Comparison of ENCODE assay signal across 22 cellular contexts in the genomic region with DNA sequence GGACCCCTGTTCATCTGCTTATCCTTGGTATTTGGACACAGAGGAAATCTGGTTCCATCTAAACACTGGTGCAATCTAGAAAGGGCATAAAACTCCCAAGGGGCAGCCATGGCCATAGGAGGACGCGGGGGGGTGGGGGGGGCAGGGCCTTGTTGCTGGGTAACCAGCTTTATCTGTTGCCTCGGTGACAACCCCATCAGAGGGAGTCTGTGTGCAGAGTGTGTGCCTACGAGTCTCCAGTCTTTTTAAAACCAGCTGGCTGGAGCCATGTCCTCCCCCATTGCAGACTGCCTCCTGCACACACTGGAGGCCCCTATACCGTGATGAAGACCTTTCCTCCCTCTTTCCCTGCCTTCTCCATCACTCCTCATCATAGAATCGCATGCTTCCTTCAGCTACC. TPM values are rescaled to one million over a fixed set of nuclear protein-coding genes. Genes with fewer than 3 reads are reported as not detected.
DNase-seq lines count a peak whose midpoint lies in the region; ATAC-seq and TF ChIP-seq lines count a peak whose summit lies in the region.
"Had no signal": no experiment of that assay in that cellular context is flagged by ENCODE, and none has a peak within 500 bp of the region (broad histone marks: within the 10 kb centered on the region; RNA-seq: fewer than 3 reads in every experiment).

No MANE protein-coding gene starts in this region.

- H3F3A ChIP-seq in SK-N-SH (replicated peaks; ENCODE audit: insufficient read depth) = peaks cover 7% of the 10 kb centered on the region

- no peak for TF ChIP-seq EP300 in SK-N-SH (IDR thresholded peaks at IDR 0.05; ENCODE audit: borderline replicate concordance in 1 of 2, low read depth in 1 of 2, low read length in 1 of 2)

- no peak overlapping the region for H3K4me3 ChIP-seq in SK-N-SH (ENCODE audit: low read depth in 2 of 2, low read length in 1 of 2)
- H3K4me3 ChIP-seq: ascending aorta, smooth muscle cell, uterus had no signal

- no peak for TF ChIP-seq CTCF in SK-N-SH (IDR thresholded peaks at IDR 0.05)

- CTCF ChIA-PET in SK-N-SH (lab: Yijun Ruan, JAX) = interaction anchor here (0.6 to 11.6 kb wide), 10 partner anchors 13 to 852 kb away, joined by 3 to 464 read pairs (median 14); no protein-coding TSS in a partner anchor

- no peaks in the 10 kb centered on the region for H3K27me3 ChIP-seq in SK-N-SH (ENCODE audit: insufficient read depth)
- H3K27me3 ChIP-seq: ascending aorta, uterus had no signal

- no peaks in the 10 kb centered on the region for H3K9me2 ChIP-seq in SK-N-SH

- no peak for TF ChIP-seq RAD21 in SK-N-SH (IDR thresholded peaks at IDR 0.05; ENCODE audit: low read length)

- POLR2A ChIA-PET in SK-N-SH (lab: Yijun Ruan, JAX) = no interaction called here

- WGBS in SK-N-SH (ENCODE audit: low lambda C conversion rate) = 53% methylated on average over 4 of the region's 6 CpGs

- no peak for DNase-seq in SK-N-SH
- peak; percentile 30 for DNase-seq in RPMI7951 (ENCODE audit: low read depth)
- peak; percentile 37 for DNase-seq in hepatic stellate cell (ENCODE audit: low spot score)
- DNase-seq in COR-L47 (lab: John Stamatoyannopoulos, UW) = no peak
- no peak for DNase-seq in NCI-H526 treated with DMSO at 0.1 percent for 48 hours (lab: John Stamatoyannopoulos, UW)
- DNase-seq: activated CD4-positive, alpha-beta T cell treated with anti-CD3 and anti-CD28 coated beads, Interleukin-2, amount 10 ng/mL, durations not matched to agents 24 days and 14 days; kidney glomerular epithelial cell; mammary epithelial cell; NCI-H1092 treated with DMSO at 0.1 percent for 48 hours; NCI-H510A had no signal

- ATAC-seq in SK-N-SH treated with all-trans-retinoic acid at 6 μM for 48 hours (no peak), HG03520 (IDR thresholded peaks at IDR 0.05; ENCODE audit: unreplicated experiment) (no peak)
- ATAC-seq: activated naive CD4-positive, alpha-beta T cell treated with anti-CD3 and anti-CD28 coated beads, Interleukin-2, amount 50 U/mL, for 72 hours had no signal

- no peaks in the 10 kb centered on the region for H4K20me1 ChIP-seq in SK-N-SH (ENCODE audit: insufficient read depth)

- H3K79me2 ChIP-seq in SK-N-SH (ENCODE audit: insufficient read depth) = no peaks in the 10 kb centered on the region

- H3K9ac ChIP-seq in SK-N-SH = no peak overlapping the region

- peak overlapping the region; percentile 64; the same call in 1 of the 2 replicates for H3K4me2 ChIP-seq in SK-N-SH
- H3K4me2 ChIP-seq: smooth muscle cell had no signal

- H3K4me1 ChIP-seq in SK-N-SH (ENCODE audit: control insufficient read depth in 1 of 2, insufficient read depth in 2 of 2, low read depth in 1 of 2, low read length in 1 of 2) = peaks cover 4 to 5% of the 10 kb centered on the region in 2 experiments; a peak in 3 of 4 replicates

- H3K36me3 ChIP-seq in SK-N-SH (replicated peaks in 1 of 2; ENCODE audit: control insufficient read depth in 1 of 2, insufficient read depth in 2 of 2, low read length in 1 of 2) = no peaks in the 10 kb centered on the region
- H3K36me3 ChIP-seq: ascending aorta, uterus had no signal

- H3K9me3 ChIP-seq in SK-N-SH = no peaks in the 10 kb centered on the region
- H3K9me3 ChIP-seq: ascending aorta, uterus had no signal

- 0 out of 4 replicates have a peak overlapping the region, but pooled peaks of 1 of the 2 experiments have one; percentile 30 for H3K27ac ChIP-seq in SK-N-SH (ENCODE audit: low read depth in 2 of 2, low read length in 1 of 2)
- peak overlapping the region; percentile 6 for H3K27ac ChIP-seq in temporal lobe (ENCODE audit: low read depth, low read length)
- H3K27ac ChIP-seq: ascending aorta, C4-2B, epithelial cell of prostate, uterus had no signal

- H2AFZ ChIP-seq in SK-N-SH (ENCODE audit: low read depth) = peak overlapping the region; percentile 54; the same call in 1 of the 2 replicates

TF ChIP-seq in SK-N-SH, 30 proteins besides CTCF, POLR2A, EP300 and RAD21:
- TF ChIP-seq, protein P1, sequence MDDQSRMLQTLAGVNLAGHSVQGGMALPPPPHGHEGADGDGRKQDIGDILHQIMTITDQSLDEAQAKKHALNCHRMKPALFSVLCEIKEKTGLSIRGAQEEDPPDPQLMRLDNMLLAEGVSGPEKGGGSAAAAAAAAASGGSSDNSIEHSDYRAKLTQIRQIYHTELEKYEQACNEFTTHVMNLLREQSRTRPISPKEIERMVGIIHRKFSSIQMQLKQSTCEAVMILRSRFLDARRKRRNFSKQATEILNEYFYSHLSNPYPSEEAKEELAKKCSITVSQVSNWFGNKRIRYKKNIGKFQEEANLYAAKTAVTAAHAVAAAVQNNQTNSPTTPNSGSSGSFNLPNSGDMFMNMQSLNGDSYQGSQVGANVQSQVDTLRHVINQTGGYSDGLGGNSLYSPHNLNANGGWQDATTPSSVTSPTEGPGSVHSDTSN (IDR thresholded peaks at IDR 0.05) = no peak
- TF ChIP-seq GATA2 (CRISPR knock-in tag; IDR thresholded peaks at IDR 0.05) (no peak), USF2 (IDR thresholded peaks at IDR 0.05; ENCODE audit: borderline replicate concordance, low read depth, low read length) (no peak), FOXM1 (IDR thresholded peaks at IDR 0.05; ENCODE audit: low read depth) (no peak), RCOR1 (IDR thresholded peaks at IDR 0.05; ENCODE audit: low read length) (no peak)

TF ChIP-seq in SK-N-SH treated with all-trans-retinoic acid at 6 μM for 48 hours, 23 proteins besides CTCF, POLR2A, EP300 and RAD21:
- no peak for TF ChIP-seq ZC3H10 (CRISPR knock-in tag; IDR thresholded peaks at IDR 0.05)
- no peak for TF ChIP-seq ZNF8 (CRISPR knock-in tag; IDR thresholded peaks at IDR 0.05)
- TF ChIP-seq ISL1 (CRISPR knock-in tag; IDR thresholded peaks at IDR 0.05) = no peak
- TF ChIP-seq, protein P2, sequence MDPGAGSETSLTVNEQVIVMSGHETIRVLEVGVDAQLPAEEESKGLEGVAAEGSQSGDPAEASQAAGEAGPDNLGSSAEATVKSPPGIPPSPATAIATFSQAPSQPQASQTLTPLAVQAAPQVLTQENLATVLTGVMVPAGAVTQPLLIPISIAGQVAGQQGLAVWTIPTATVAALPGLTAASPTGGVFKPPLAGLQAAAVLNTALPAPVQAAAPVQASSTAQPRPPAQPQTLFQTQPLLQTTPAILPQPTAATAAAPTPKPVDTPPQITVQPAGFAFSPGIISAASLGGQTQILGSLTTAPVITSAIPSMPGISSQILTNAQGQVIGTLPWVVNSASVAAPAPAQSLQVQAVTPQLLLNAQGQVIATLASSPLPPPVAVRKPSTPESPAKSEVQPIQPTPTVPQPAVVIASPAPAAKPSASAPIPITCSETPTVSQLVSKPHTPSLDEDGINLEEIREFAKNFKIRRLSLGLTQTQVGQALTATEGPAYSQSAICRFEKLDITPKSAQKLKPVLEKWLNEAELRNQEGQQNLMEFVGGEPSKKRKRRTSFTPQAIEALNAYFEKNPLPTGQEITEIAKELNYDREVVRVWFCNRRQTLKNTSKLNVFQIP (CRISPR knock-in tag; IDR thresholded peaks at IDR 0.05; ENCODE audit: borderline replicate concordance, low read depth) = no peak
- no peak for TF ChIP-seq SNAI2 (CRISPR knock-in tag; IDR thresholded peaks at IDR 0.05)
- no peak for TF ChIP-seq ZFP3 (CRISPR knock-in tag; IDR thresholded peaks at IDR 0.05)
- TF ChIP-seq BACH2 (CRISPR knock-in tag; IDR thresholded peaks at IDR 0.05; ENCODE audit: borderline replicate concordance) = no peak
TF ChIP-seq in SK-N-SH treated with all-trans-retinoic acid at 6 μM for 48 hours: peak in this region for 0.

RNA-seq across cellular contexts. Expression of gene CORO2B, which starts 26.4 kb away (rescaled TPM):
- 2.3 and 3.6 TPM in 2 replicates for polyA plus RNA-seq in SK-N-SH (2012; rRNA removed)
- 1.6 and 2.5 TPM in 2 replicates for polyA plus RNA-seq in SK-N-SH (2012; cell fraction: cytosol; rRNA removed)
- polyA plus RNA-seq in SK-N-SH (2012; cell fraction: nucleus; rRNA removed) = 2.8 and 3.1 TPM in 2 replicates
- total RNA-seq in RPMI7951 (2014; rRNA removed; shearing (Covaris generic)) = 5.6 and 5.9 TPM in 2 replicates
- total RNA-seq in temporal lobe = 28.0 TPM
- total RNA-seq: activated T-helper 1 cell treated with anti-CD3 and anti-CD28 coated beads, Interleukin-12 subunit alpha, Interleukin-12 subunit beta, Interleukin-2, Interleukin-4 antibody, amounts not matched to agents 30 ng/mL and 10 ng/mL and 1 ng/mL, durations not matched to agents 14 hours and 24 hours and 36 hours; G401; T-helper 2 cell treated with Interferon-gamma antibody and Interleukin-4, amounts not matched to agents 100 ng/mL and 5 ng/mL, for 36 hours had no signal

Comparison
In these comparisons a context has a peak if more than half of its experiments do, and no peak if none do; other contexts are left out.
1. DNase-seq: peak in RPMI7951 (single experiment) and hepatic stellate cell (single experiment); none in SK-N-SH (single experiment), COR-L47 (single experiment) and NCI-H526 treated with DMSO at 0.1 percent for 48 hours (single experiment).